16 cellular contexts compared by ENCODE assay signal in the genomic region with DNA sequence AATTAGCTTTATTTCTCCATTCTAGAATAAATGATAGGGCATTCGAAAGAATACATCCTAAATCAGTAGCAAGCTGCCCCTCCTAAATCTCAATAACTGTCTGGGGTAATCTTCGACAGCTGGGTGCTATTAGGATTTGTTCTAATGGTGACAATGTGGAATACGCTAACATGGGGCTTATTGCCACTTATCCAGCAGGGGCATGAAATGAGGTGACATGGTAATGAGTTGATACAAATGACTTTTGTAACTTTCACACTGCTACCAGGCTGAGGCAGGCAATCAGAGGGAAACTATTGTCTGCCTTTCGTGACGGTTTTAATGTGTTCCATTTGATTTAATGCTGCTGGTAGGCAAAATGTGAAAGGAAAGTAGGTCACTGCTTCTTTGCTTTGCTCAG.
DNase-seq lines count a peak whose midpoint lies in the region; ATAC-seq lines count a peak whose summit lies in the region.
"Had no signal": no experiment of that assay in that cellular context is flagged by ENCODE, and none has a peak within 500 bp of the region (broad histone marks: within the 10 kb centered on the region; RNA-seq: fewer than 3 reads in every experiment).

No MANE protein-coding gene starts in this region.

- DNase-seq in DMS153 (lab: John Stamatoyannopoulos, UW) (peak; percentile 31), DMS153 treated with DMSO at 0.1 percent for 48 hours (lab: John Stamatoyannopoulos, UW; ENCODE audit: unreplicated experiment) (no peak), NCI-H82 (lab: John Stamatoyannopoulos, UW) (peak; percentile 93), iPS-NIHi11 (ENCODE audit: low spot score) (peak; percentile 10), putamen (ENCODE audit: low spot score) (peak; percentile 22), kidney tubule cell (ENCODE audit: low spot score) (no peak), T-helper 2 cell (no peak)
- DNase-seq: CD8-positive, alpha-beta T cell; GF-D8; GM23248; KBM-7; MV-4-11; NCI-H1436 treated with DMSO at 0.1 percent for 48 hours; NCI-H446 had no signal

- ATAC-seq in HG03565 (IDR thresholded peaks at IDR 0.05; ENCODE audit: unreplicated experiment): no peak
- ATAC-seq: CD8-positive, alpha-beta T cell; Panc1 had no signal

Comparison
In these comparisons a context has a peak if more than half of its experiments do, and no peak if none do; other contexts are left out.
1. DNase-seq: peak in DMS153 (single experiment), NCI-H82 (single experiment), iPS-NIHi11 (single experiment) and putamen (single experiment); none in DMS153 treated with DMSO at 0.1 percent for 48 hours (single experiment), kidney tubule cell (single experiment) and T-helper 2 cell (0 of 5).